Comparison of ENCODE assay signal across 1 cellular context in the genomic region with DNA sequence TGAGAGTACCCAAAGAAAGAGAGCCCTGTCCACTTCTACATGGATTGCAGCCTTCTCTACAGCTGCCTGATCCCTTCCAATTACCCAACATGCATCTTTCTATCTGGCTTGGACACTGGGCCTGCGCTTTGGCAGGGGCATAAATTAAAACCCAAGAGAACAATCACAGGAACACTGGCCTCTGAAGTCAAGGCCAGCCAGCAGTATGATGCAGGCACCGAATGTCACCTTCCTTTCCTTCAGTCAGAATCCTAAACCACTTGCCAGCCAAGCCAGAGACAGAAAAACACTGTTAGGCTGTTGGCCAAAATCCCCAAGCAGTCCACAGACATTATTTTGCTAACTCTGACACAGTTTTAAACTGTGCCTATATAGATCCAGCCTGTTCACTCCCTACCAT.
TF ChIP-seq lines count a peak whose summit lies in the region.

No MANE protein-coding gene starts in this region.

TF ChIP-seq in IMR-90, 13 proteins besides CTCF, POLR2A, EP300 and RAD21 (continued from another document):
- TF ChIP-seq CHD1 (IDR thresholded peaks at IDR 0.05; ENCODE audit: low read depth, low read length) (no peak), NFE2L2 (IDR thresholded peaks at IDR 0.05; ENCODE audit: low read depth, low read length) (no peak), RFX5 (IDR thresholded peaks at IDR 0.05; ENCODE audit: low read depth, low read length) (no peak), FOS (IDR thresholded peaks at IDR 0.05; ENCODE audit: low read depth, low read length) (no peak), MAZ (IDR thresholded peaks at IDR 0.05; ENCODE audit: borderline replicate concordance, low read depth, low read length) (no peak), RCOR1 (IDR thresholded peaks at IDR 0.05; ENCODE audit: insufficient replicate concordance, low read length) (no peak), SMC3 (IDR thresholded peaks at IDR 0.05; ENCODE audit: low read depth, low read length) (no peak)
- TF ChIP-seq, protein P1, sequence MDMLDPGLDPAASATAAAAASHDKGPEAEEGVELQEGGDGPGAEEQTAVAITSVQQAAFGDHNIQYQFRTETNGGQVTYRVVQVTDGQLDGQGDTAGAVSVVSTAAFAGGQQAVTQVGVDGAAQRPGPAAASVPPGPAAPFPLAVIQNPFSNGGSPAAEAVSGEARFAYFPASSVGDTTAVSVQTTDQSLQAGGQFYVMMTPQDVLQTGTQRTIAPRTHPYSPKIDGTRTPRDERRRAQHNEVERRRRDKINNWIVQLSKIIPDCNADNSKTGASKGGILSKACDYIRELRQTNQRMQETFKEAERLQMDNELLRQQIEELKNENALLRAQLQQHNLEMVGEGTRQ (IDR thresholded peaks at IDR 0.05; ENCODE audit: low read depth, low read length), result no peak
- TF ChIP-seq, protein P2, sequence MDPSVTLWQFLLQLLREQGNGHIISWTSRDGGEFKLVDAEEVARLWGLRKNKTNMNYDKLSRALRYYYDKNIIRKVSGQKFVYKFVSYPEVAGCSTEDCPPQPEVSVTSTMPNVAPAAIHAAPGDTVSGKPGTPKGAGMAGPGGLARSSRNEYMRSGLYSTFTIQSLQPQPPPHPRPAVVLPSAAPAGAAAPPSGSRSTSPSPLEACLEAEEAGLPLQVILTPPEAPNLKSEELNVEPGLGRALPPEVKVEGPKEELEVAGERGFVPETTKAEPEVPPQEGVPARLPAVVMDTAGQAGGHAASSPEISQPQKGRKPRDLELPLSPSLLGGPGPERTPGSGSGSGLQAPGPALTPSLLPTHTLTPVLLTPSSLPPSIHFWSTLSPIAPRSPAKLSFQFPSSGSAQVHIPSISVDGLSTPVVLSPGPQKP (IDR thresholded peaks at IDR 0.05; ENCODE audit: borderline replicate concordance, low read depth, low read length), result no peak
